1 cellular context compared by ENCODE assay signal in the genomic region with DNA sequence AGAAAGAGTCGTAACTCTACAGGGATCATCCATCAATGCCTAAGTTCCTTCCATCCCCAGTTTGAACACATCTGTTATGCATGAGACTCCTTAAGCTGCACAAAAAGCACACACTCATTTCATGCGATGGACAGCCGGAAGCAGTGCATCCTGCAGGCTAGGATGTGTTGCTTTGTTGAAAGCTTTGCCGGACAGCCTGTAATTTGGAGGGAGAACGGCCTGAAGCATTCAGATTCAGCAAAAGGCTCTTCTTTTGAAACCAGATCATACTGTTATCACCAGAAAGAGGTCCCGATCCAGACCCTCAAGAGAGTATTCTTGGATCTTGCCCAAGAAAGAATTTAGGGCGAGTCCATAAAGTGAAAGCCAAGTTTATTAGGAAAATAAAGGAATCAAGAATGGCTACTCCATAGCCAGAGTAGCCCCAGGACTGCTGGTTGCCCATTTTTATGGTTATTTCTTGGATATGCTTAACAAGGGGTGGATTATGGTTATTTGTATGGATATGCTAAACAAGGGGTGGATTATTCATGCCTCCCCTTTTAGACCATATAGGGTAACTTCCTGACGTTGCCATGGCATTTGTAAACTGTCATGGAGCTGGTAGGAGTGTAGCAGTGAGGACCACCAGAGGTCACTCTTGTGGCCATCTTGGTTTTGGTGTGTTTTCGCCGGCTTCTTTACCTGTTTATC.
TF ChIP-seq lines count a peak whose summit lies in the region.

No MANE protein-coding gene starts in this region.

TF ChIP-seq in WTC11, 78 proteins besides CTCF, POLR2A, EP300 and RAD21 (continued from another document):
- TF ChIP-seq, protein P1, sequence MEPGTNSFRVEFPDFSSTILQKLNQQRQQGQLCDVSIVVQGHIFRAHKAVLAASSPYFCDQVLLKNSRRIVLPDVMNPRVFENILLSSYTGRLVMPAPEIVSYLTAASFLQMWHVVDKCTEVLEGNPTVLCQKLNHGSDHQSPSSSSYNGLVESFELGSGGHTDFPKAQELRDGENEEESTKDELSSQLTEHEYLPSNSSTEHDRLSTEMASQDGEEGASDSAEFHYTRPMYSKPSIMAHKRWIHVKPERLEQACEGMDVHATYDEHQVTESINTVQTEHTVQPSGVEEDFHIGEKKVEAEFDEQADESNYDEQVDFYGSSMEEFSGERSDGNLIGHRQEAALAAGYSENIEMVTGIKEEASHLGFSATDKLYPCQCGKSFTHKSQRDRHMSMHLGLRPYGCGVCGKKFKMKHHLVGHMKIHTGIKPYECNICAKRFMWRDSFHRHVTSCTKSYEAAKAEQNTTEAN (CRISPR knock-in tag; IDR thresholded peaks at IDR 0.05): no peak
- TF ChIP-seq, protein P2, sequence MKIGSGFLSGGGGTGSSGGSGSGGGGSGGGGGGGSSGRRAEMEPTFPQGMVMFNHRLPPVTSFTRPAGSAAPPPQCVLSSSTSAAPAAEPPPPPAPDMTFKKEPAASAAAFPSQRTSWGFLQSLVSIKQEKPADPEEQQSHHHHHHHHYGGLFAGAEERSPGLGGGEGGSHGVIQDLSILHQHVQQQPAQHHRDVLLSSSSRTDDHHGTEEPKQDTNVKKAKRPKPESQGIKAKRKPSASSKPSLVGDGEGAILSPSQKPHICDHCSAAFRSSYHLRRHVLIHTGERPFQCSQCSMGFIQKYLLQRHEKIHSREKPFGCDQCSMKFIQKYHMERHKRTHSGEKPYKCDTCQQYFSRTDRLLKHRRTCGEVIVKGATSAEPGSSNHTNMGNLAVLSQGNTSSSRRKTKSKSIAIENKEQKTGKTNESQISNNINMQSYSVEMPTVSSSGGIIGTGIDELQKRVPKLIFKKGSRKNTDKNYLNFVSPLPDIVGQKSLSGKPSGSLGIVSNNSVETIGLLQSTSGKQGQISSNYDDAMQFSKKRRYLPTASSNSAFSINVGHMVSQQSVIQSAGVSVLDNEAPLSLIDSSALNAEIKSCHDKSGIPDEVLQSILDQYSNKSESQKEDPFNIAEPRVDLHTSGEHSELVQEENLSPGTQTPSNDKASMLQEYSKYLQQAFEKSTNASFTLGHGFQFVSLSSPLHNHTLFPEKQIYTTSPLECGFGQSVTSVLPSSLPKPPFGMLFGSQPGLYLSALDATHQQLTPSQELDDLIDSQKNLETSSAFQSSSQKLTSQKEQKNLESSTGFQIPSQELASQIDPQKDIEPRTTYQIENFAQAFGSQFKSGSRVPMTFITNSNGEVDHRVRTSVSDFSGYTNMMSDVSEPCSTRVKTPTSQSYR (CRISPR knock-in tag; IDR thresholded peaks at IDR 0.05): no peak
- TF ChIP-seq CBFB (CRISPR knock-in tag; IDR thresholded peaks at IDR 0.05; ENCODE audit: low read depth) (no peak), IRF2 (CRISPR knock-in tag; IDR thresholded peaks at IDR 0.05; ENCODE audit: borderline replicate concordance, low read depth) (no peak), ZNF232 (CRISPR knock-in tag; IDR thresholded peaks at IDR 0.05) (no peak), NFE2L1 (CRISPR knock-in tag; IDR thresholded peaks at IDR 0.05) (no peak), SP1 (CRISPR knock-in tag; conservative IDR thresholded peaks at IDR 0.05) (peak; percentile 68), TP53 (CRISPR knock-in tag; IDR thresholded peaks at IDR 0.05) (0 out of 2 replicates have a peak, but pooled peaks have one; percentile 42), RORB (CRISPR knock-in tag; IDR thresholded peaks at IDR 0.05) (no peak)
- TF ChIP-seq, protein P3, sequence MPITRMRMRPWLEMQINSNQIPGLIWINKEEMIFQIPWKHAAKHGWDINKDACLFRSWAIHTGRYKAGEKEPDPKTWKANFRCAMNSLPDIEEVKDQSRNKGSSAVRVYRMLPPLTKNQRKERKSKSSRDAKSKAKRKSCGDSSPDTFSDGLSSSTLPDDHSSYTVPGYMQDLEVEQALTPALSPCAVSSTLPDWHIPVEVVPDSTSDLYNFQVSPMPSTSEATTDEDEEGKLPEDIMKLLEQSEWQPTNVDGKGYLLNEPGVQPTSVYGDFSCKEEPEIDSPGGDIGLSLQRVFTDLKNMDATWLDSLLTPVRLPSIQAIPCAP (CRISPR knock-in tag; IDR thresholded peaks at IDR 0.05): no peak
- TF ChIP-seq, protein P4, sequence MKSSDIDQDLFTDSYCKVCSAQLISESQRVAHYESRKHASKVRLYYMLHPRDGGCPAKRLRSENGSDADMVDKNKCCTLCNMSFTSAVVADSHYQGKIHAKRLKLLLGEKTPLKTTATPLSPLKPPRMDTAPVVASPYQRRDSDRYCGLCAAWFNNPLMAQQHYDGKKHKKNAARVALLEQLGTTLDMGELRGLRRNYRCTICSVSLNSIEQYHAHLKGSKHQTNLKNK (CRISPR knock-in tag; IDR thresholded peaks at IDR 0.05): no peak
- TF ChIP-seq, protein P5, sequence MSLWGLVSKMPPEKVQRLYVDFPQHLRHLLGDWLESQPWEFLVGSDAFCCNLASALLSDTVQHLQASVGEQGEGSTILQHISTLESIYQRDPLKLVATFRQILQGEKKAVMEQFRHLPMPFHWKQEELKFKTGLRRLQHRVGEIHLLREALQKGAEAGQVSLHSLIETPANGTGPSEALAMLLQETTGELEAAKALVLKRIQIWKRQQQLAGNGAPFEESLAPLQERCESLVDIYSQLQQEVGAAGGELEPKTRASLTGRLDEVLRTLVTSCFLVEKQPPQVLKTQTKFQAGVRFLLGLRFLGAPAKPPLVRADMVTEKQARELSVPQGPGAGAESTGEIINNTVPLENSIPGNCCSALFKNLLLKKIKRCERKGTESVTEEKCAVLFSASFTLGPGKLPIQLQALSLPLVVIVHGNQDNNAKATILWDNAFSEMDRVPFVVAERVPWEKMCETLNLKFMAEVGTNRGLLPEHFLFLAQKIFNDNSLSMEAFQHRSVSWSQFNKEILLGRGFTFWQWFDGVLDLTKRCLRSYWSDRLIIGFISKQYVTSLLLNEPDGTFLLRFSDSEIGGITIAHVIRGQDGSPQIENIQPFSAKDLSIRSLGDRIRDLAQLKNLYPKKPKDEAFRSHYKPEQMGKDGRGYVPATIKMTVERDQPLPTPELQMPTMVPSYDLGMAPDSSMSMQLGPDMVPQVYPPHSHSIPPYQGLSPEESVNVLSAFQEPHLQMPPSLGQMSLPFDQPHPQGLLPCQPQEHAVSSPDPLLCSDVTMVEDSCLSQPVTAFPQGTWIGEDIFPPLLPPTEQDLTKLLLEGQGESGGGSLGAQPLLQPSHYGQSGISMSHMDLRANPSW (CRISPR knock-in tag; conservative IDR thresholded peaks at IDR 0.05; ENCODE audit: low read depth): no peak
- TF ChIP-seq, protein P6, sequence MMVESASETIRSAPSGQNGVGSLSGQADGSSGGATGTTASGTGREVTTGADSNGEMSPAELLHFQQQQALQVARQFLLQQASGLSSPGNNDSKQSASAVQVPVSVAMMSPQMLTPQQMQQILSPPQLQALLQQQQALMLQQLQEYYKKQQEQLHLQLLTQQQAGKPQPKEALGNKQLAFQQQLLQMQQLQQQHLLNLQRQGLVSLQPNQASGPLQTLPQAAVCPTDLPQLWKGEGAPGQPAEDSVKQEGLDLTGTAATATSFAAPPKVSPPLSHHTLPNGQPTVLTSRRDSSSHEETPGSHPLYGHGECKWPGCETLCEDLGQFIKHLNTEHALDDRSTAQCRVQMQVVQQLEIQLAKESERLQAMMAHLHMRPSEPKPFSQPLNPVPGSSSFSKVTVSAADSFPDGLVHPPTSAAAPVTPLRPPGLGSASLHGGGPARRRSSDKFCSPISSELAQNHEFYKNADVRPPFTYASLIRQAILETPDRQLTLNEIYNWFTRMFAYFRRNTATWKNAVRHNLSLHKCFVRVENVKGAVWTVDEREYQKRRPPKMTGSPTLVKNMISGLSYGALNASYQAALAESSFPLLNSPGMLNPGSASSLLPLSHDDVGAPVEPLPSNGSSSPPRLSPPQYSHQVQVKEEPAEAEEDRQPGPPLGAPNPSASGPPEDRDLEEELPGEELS (CRISPR knock-in tag; IDR thresholded peaks at IDR 0.05): no peak
